1 cellular context compared by ENCODE assay signal in the genomic region with DNA sequence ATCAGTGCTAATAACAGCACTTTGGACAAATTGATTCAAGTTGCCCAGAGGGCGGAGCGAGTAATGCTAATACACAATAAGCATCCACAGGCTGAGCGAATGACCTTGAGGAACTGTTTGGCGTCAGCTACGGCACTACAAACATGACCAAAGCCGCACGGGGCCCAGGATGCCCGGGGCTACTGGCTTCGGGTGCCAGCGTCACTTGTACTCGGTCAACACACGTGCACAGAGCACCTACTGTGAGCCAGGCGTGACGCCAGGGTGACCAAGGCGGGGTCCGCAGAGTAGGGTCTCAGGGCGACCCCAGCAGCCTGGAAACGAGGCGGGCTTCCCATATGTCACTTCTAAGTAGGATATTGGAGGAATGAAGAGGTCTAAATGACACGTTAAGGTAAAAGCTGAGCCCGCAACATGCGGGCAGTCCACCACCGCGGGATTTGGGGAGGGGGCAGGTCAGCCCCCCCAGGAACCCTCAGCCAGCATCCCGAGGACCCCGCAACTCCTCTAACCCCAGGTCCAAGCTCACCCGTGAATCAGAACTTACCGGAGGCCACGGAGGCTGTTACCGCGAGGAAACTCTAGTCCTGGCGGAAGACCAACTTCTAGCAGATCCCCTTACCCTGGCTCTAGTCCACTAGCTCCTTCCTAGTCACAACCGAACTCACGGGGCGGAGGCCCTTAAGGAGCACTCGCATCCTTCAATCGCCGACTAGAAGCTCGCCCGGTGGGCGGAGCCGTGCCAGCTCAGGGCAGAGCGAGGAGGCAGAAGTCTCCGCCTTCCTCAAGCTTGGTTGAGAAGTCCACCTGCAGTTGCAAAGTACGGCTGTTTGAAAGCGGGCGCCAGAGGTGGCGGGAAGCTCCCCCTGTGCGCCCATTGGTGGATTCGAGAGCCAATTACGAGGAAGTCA.
A peak's percentile ranks its signal among the peaks of the same experiment; 100 is the strongest.
TF ChIP-seq lines count a peak whose summit lies in the region.

A gene with protein sequence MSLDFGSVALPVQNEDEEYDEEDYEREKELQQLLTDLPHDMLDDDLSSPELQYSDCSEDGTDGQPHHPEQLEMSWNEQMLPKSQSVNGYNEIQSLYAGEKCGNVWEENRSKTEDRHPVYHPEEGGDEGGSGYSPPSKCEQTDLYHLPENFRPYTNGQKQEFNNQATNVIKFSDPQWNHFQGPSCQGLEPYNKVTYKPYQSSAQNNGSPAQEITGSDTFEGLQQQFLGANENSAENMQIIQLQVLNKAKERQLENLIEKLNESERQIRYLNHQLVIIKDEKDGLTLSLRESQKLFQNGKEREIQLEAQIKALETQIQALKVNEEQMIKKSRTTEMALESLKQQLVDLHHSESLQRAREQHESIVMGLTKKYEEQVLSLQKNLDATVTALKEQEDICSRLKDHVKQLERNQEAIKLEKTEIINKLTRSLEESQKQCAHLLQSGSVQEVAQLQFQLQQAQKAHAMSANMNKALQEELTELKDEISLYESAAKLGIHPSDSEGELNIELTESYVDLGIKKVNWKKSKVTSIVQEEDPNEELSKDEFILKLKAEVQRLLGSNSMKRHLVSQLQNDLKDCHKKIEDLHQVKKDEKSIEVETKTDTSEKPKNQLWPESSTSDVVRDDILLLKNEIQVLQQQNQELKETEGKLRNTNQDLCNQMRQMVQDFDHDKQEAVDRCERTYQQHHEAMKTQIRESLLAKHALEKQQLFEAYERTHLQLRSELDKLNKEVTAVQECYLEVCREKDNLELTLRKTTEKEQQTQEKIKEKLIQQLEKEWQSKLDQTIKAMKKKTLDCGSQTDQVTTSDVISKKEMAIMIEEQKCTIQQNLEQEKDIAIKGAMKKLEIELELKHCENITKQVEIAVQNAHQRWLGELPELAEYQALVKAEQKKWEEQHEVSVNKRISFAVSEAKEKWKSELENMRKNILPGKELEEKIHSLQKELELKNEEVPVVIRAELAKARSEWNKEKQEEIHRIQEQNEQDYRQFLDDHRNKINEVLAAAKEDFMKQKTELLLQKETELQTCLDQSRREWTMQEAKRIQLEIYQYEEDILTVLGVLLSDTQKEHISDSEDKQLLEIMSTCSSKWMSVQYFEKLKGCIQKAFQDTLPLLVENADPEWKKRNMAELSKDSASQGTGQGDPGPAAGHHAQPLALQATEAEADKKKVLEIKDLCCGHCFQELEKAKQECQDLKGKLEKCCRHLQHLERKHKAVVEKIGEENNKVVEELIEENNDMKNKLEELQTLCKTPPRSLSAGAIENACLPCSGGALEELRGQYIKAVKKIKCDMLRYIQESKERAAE (N-terminal part only) (minus strand): TSS at position 656 of the 911 bp plus-strand sequence. CDS start 5,420 bp downstream, outside the sequence.

TF ChIP-seq in HEK293, 187 proteins besides CTCF, POLR2A, EP300 and RAD21 (continued from another document and continues in another):
- no peak for TF ChIP-seq TCF7L2 (IDR thresholded peaks at IDR 0.05; ENCODE audit: borderline replicate concordance, low read depth, low read length)
- TF ChIP-seq ZEB2 (tag by site-specific recombination; IDR thresholded peaks at IDR 0.05), result peak; percentile 22; the same call in 1 of the 2 replicates
- TF ChIP-seq ZNF350 (tag by site-specific recombination; IDR thresholded peaks at IDR 0.05), result no peak
- no peak for TF ChIP-seq ZNF416 (tag by site-specific recombination; IDR thresholded peaks at IDR 0.05)
- TF ChIP-seq ZNF558 (tag by site-specific recombination; IDR thresholded peaks at IDR 0.05), result no peak
- TF ChIP-seq ZNF292 (tag by site-specific recombination; IDR thresholded peaks at IDR 0.05; ENCODE audit: borderline replicate concordance, low read depth), result no peak
- no peak for TF ChIP-seq ZBTB21 (tag by site-specific recombination; IDR thresholded peaks at IDR 0.05)
- TF ChIP-seq, protein P1, sequence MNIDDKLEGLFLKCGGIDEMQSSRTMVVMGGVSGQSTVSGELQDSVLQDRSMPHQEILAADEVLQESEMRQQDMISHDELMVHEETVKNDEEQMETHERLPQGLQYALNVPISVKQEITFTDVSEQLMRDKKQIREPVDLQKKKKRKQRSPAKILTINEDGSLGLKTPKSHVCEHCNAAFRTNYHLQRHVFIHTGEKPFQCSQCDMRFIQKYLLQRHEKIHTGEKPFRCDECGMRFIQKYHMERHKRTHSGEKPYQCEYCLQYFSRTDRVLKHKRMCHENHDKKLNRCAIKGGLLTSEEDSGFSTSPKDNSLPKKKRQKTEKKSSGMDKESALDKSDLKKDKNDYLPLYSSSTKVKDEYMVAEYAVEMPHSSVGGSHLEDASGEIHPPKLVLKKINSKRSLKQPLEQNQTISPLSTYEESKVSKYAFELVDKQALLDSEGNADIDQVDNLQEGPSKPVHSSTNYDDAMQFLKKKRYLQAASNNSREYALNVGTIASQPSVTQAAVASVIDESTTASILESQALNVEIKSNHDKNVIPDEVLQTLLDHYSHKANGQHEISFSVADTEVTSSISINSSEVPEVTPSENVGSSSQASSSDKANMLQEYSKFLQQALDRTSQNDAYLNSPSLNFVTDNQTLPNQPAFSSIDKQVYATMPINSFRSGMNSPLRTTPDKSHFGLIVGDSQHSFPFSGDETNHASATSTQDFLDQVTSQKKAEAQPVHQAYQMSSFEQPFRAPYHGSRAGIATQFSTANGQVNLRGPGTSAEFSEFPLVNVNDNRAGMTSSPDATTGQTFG (tag by site-specific recombination; IDR thresholded peaks at IDR 0.05; ENCODE audit: borderline replicate concordance), result no peak
- TF ChIP-seq OSR2 (tag by site-specific recombination; IDR thresholded peaks at IDR 0.05), result no peak
- TF ChIP-seq, protein P2, sequence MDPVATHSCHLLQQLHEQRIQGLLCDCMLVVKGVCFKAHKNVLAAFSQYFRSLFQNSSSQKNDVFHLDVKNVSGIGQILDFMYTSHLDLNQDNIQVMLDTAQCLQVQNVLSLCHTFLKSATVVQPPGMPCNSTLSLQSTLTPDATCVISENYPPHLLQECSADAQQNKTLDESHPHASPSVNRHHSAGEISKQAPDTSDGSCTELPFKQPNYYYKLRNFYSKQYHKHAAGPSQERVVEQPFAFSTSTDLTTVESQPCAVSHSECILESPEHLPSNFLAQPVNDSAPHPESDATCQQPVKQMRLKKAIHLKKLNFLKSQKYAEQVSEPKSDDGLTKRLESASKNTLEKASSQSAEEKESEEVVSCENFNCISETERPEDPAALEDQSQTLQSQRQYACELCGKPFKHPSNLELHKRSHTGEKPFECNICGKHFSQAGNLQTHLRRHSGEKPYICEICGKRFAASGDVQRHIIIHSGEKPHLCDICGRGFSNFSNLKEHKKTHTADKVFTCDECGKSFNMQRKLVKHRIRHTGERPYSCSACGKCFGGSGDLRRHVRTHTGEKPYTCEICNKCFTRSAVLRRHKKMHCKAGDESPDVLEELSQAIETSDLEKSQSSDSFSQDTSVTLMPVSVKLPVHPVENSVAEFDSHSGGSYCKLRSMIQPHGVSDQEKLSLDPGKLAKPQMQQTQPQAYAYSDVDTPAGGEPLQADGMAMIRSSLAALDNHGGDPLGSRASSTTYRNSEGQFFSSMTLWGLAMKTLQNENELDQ (tag by site-specific recombination; IDR thresholded peaks at IDR 0.05; ENCODE audit: low read depth), result no peak
- TF ChIP-seq, protein P3, sequence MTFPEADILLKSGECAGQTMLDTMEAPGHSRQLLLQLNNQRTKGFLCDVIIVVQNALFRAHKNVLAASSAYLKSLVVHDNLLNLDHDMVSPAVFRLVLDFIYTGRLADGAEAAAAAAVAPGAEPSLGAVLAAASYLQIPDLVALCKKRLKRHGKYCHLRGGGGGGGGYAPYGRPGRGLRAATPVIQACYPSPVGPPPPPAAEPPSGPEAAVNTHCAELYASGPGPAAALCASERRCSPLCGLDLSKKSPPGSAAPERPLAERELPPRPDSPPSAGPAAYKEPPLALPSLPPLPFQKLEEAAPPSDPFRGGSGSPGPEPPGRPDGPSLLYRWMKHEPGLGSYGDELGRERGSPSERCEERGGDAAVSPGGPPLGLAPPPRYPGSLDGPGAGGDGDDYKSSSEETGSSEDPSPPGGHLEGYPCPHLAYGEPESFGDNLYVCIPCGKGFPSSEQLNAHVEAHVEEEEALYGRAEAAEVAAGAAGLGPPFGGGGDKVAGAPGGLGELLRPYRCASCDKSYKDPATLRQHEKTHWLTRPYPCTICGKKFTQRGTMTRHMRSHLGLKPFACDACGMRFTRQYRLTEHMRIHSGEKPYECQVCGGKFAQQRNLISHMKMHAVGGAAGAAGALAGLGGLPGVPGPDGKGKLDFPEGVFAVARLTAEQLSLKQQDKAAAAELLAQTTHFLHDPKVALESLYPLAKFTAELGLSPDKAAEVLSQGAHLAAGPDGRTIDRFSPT (tag by site-specific recombination; IDR thresholded peaks at IDR 0.05), result peak; percentile 100
- TF ChIP-seq GFI1B (tag by site-specific recombination; IDR thresholded peaks at IDR 0.05), result no peak
- TF ChIP-seq ZSCAN23 (tag by site-specific recombination; IDR thresholded peaks at IDR 0.05), result no peak
- no peak for TF ChIP-seq ZNF596 (tag by site-specific recombination; IDR thresholded peaks at IDR 0.05)
- no peak for TF ChIP-seq ZNF660 (tag by site-specific recombination; IDR thresholded peaks at IDR 0.05)
- TF ChIP-seq, protein P4, sequence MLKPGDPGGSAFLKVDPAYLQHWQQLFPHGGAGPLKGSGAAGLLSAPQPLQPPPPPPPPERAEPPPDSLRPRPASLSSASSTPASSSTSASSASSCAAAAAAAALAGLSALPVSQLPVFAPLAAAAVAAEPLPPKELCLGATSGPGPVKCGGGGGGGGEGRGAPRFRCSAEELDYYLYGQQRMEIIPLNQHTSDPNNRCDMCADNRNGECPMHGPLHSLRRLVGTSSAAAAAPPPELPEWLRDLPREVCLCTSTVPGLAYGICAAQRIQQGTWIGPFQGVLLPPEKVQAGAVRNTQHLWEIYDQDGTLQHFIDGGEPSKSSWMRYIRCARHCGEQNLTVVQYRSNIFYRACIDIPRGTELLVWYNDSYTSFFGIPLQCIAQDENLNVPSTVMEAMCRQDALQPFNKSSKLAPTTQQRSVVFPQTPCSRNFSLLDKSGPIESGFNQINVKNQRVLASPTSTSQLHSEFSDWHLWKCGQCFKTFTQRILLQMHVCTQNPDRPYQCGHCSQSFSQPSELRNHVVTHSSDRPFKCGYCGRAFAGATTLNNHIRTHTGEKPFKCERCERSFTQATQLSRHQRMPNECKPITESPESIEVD (tag by site-specific recombination; IDR thresholded peaks at IDR 0.05), result no peak
- TF ChIP-seq, protein P5, sequence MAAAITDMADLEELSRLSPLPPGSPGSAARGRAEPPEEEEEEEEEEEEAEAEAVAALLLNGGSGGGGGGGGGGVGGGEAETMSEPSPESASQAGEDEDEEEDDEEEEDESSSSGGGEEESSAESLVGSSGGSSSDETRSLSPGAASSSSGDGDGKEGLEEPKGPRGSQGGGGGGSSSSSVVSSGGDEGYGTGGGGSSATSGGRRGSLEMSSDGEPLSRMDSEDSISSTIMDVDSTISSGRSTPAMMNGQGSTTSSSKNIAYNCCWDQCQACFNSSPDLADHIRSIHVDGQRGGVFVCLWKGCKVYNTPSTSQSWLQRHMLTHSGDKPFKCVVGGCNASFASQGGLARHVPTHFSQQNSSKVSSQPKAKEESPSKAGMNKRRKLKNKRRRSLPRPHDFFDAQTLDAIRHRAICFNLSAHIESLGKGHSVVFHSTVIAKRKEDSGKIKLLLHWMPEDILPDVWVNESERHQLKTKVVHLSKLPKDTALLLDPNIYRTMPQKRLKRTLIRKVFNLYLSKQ (tag by site-specific recombination; IDR thresholded peaks at IDR 0.05; ENCODE audit: borderline replicate concordance), result no peak
- TF ChIP-seq, protein P6, sequence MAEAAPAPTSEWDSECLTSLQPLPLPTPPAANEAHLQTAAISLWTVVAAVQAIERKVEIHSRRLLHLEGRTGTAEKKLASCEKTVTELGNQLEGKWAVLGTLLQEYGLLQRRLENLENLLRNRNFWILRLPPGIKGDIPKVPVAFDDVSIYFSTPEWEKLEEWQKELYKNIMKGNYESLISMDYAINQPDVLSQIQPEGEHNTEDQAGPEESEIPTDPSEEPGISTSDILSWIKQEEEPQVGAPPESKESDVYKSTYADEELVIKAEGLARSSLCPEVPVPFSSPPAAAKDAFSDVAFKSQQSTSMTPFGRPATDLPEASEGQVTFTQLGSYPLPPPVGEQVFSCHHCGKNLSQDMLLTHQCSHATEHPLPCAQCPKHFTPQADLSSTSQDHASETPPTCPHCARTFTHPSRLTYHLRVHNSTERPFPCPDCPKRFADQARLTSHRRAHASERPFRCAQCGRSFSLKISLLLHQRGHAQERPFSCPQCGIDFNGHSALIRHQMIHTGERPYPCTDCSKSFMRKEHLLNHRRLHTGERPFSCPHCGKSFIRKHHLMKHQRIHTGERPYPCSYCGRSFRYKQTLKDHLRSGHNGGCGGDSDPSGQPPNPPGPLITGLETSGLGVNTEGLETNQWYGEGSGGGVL (tag by site-specific recombination; IDR thresholded peaks at IDR 0.05), result no peak
- TF ChIP-seq ZNF19 (tag by site-specific recombination; IDR thresholded peaks at IDR 0.05; ENCODE audit: low read depth), result no peak
- TF ChIP-seq ZNF423 (tag by site-specific recombination; IDR thresholded peaks at IDR 0.05), result no peak
- no peak for TF ChIP-seq REPIN1 (tag by site-specific recombination; IDR thresholded peaks at IDR 0.05; ENCODE audit: low read depth)
- TF ChIP-seq ZBTB48 (tag by site-specific recombination; IDR thresholded peaks at IDR 0.05), result no peak
- peak; percentile 37 for TF ChIP-seq ZBTB17 (tag by site-specific recombination; IDR thresholded peaks at IDR 0.05)
- TF ChIP-seq ZNF830 (tag by site-specific recombination; IDR thresholded peaks at IDR 0.05; ENCODE audit: low read depth), result no peak
- TF ChIP-seq, protein P7, sequence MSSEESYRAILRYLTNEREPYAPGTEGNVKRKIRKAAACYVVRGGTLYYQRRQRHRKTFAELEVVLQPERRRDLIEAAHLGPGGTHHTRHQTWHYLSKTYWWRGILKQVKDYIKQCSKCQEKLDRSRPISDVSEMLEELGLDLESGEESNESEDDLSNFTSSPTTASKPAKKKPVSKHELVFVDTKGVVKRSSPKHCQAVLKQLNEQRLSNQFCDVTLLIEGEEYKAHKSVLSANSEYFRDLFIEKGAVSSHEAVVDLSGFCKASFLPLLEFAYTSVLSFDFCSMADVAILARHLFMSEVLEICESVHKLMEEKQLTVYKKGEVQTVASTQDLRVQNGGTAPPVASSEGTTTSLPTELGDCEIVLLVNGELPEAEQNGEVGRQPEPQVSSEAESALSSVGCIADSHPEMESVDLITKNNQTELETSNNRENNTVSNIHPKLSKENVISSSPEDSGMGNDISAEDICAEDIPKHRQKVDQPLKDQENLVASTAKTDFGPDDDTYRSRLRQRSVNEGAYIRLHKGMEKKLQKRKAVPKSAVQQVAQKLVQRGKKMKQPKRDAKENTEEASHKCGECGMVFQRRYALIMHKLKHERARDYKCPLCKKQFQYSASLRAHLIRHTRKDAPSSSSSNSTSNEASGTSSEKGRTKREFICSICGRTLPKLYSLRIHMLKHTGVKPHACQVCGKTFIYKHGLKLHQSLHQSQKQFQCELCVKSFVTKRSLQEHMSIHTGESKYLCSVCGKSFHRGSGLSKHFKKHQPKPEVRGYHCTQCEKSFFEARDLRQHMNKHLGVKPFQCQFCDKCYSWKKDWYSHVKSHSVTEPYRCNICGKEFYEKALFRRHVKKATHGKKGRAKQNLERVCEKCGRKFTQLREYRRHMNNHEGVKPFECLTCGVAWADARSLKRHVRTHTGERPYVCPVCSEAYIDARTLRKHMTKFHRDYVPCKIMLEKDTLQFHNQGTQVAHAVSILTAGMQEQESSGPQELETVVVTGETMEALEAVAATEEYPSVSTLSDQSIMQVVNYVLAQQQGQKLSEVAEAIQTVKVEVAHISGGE (tag by site-specific recombination; conservative IDR thresholded peaks at IDR 0.05; ENCODE audit: low read depth), result no peak
